7 cellular contexts compared by ENCODE assay signal in the genomic region with DNA sequence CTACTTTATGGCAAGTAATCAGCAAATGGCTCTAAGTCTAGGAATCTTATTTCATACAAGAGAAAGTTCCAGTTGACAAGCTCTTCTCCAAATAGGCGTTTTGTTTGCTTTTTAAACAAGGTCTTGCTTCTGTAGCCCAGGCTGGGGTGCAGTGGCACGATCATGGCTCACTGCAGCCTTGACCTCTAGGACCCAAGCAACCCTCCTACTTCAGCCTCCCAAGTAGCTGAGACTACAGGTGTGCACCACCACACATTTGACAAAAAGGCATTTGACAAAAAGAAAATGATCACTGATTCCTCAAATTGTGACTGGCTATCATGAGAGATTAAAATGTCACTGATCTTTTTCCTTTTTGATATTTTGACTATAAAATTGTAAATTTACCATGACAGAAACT. TPM values are rescaled to one million over a fixed set of nuclear protein-coding genes. Genes with fewer than 3 reads are reported as not detected.
"Had no signal": no experiment of that assay in that cellular context is flagged by ENCODE, and none has a peak within 500 bp of the region (broad histone marks: within the 10 kb centered on the region; RNA-seq: fewer than 3 reads in every experiment).

No MANE protein-coding gene starts in this region.

- FAIRE-seq: HTR-8/SVneo had no signal

- H3K27ac ChIP-seq: HL-60, KMS-11 had no signal

- H3K9ac ChIP-seq: KMS-11 had no signal

- H3K4me2 ChIP-seq: KMS-11 had no signal

- DNase-seq: IMR-90, KBM-7, KG1 had no signal

RNA-seq across cellular contexts. Expression of gene OLFML2A, which starts 37.6 kb away (rescaled TPM):
- total RNA-seq: HT-29 had no signal
